In genomic region chr22:31347251-31348008, GRCh38 we compare ENCODE assay signal across 1 cellular context.
A peak's percentile ranks its signal among the peaks of the same experiment; 100 is the strongest.
TF ChIP-seq lines count a peak whose summit lies in the region.

No MANE protein-coding gene starts in this region.

TF ChIP-seq in HepG2, 621 proteins besides CTCF, POLR2A, EP300 and RAD21 (continued from another document and continues in another):
- TF ChIP-seq, protein P1, sequence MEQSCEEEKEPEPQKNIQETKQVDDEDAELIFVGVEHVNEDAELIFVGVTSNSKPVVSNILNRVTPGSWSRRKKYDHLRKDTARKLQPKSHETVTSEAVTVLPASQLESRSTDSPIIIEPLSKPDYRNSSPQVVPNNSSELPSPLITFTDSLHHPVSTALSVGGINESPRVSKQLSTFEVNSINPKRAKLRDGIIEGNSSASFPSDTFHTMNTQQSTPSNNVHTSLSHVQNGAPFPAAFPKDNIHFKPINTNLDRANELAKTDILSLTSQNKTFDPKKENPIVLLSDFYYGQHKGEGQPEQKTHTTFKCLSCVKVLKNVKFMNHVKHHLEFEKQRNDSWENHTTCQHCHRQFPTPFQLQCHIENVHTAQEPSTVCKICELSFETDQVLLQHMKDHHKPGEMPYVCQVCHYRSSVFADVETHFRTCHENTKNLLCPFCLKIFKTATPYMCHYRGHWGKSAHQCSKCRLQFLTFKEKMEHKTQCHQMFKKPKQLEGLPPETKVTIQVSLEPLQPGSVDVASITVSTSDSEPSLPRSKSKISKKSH (CRISPR knock-in tag; IDR thresholded peaks at IDR 0.05; ENCODE audit: borderline replicate concordance), result 0 out of 2 replicates have a peak, but pooled peaks have one; percentile 1
- TF ChIP-seq ADNP (CRISPR knock-in tag; IDR thresholded peaks at IDR 0.05), result no peak
- no peak for TF ChIP-seq HMG20A (CRISPR knock-in tag; IDR thresholded peaks at IDR 0.05; ENCODE audit: borderline replicate concordance)
- TF ChIP-seq ZNF572 (CRISPR knock-in tag; IDR thresholded peaks at IDR 0.05), result no peak
- TF ChIP-seq MED8 (CRISPR knock-in tag; IDR thresholded peaks at IDR 0.05; ENCODE audit: insufficient replicate concordance), result peak; percentile 22
- peak; percentile 62; the same call in 1 of the 2 replicates for TF ChIP-seq MYC (CRISPR knock-in tag; IDR thresholded peaks at IDR 0.05; ENCODE audit: borderline replicate concordance)
- peak; percentile 24 for TF ChIP-seq ASH2L (IDR thresholded peaks at IDR 0.05; ENCODE audit: insufficient read length, low read depth, low read length)
- no peak for TF ChIP-seq ZFP82 (CRISPR knock-in tag; IDR thresholded peaks at IDR 0.05; ENCODE audit: borderline replicate concordance)
- TF ChIP-seq HNRNPLL (IDR thresholded peaks at IDR 0.05; ENCODE audit: low read depth, low read length, poor library complexity, severe bottlenecking), result peak; percentile 45
- peak; percentile 62; the same call in 1 of the 2 replicates for TF ChIP-seq IRF9 (CRISPR knock-in tag; IDR thresholded peaks at IDR 0.05; ENCODE audit: borderline replicate concordance)
- TF ChIP-seq HOXA9 (CRISPR knock-in tag; IDR thresholded peaks at IDR 0.05; ENCODE audit: borderline replicate concordance), result peak; percentile 40; the same call in 1 of the 2 replicates
- no peak for TF ChIP-seq SIN3B (IDR thresholded peaks at IDR 0.05; ENCODE audit: low read length)
- peak; percentile 52; the same call in 1 of the 2 replicates for TF ChIP-seq MXD4 (CRISPR knock-in tag; IDR thresholded peaks at IDR 0.05)
- TF ChIP-seq SP5 (CRISPR knock-in tag; IDR thresholded peaks at IDR 0.05; ENCODE audit: borderline replicate concordance, low read depth), result peak; percentile 38; the same call in 1 of the 2 replicates
- no peak for TF ChIP-seq MTERF4 (CRISPR knock-in tag; IDR thresholded peaks at IDR 0.05)
- no peak for TF ChIP-seq ZNF264 (CRISPR knock-in tag; IDR thresholded peaks at IDR 0.05)
- no peak for TF ChIP-seq ZBTB37 (CRISPR knock-in tag; IDR thresholded peaks at IDR 0.05)
- TF ChIP-seq ELF3 (CRISPR knock-in tag; IDR thresholded peaks at IDR 0.05), result no peak
- no peak for TF ChIP-seq ZNF569 (CRISPR knock-in tag; IDR thresholded peaks at IDR 0.05; ENCODE audit: borderline replicate concordance)
- TF ChIP-seq ZNF33B (CRISPR knock-in tag; IDR thresholded peaks at IDR 0.05), result no peak
- TF ChIP-seq MEIS1 (CRISPR knock-in tag; IDR thresholded peaks at IDR 0.05; ENCODE audit: borderline replicate concordance), result no peak
- peak; percentile 38 for TF ChIP-seq RBM39 (IDR thresholded peaks at IDR 0.05; ENCODE audit: low read depth, low read length, poor library complexity, severe bottlenecking)
- TF ChIP-seq PHF20 (CRISPR knock-in tag; IDR thresholded peaks at IDR 0.05), result no peak
- TF ChIP-seq DNMT1 (CRISPR knock-in tag; IDR thresholded peaks at IDR 0.05), result no peak
- TF ChIP-seq MAFF (IDR thresholded peaks at IDR 0.05; ENCODE audit: low read depth, low read length), result no peak
- peak; percentile 32; the same call in 1 of the 2 replicates for TF ChIP-seq POGZ (CRISPR knock-in tag; IDR thresholded peaks at IDR 0.05)
- peak; percentile 5; the same call in 1 of the 2 replicates for TF ChIP-seq GATAD1 (CRISPR knock-in tag; IDR thresholded peaks at IDR 0.05)
- TF ChIP-seq RBAK (CRISPR knock-in tag; IDR thresholded peaks at IDR 0.05), result no peak
- TF ChIP-seq FOXO4 (CRISPR knock-in tag; conservative IDR thresholded peaks at IDR 0.05), result no peak
- peak; percentile 88 for TF ChIP-seq ZNF687 (CRISPR knock-in tag; IDR thresholded peaks at IDR 0.05)
- no peak for TF ChIP-seq ZNF597 (CRISPR knock-in tag; IDR thresholded peaks at IDR 0.05)
- TF ChIP-seq IRF2 (CRISPR knock-in tag; IDR thresholded peaks at IDR 0.05), result 0 out of 2 replicates have a peak, but pooled peaks have one; percentile 17
- TF ChIP-seq RXRA (CRISPR knock-in tag; IDR thresholded peaks at IDR 0.05), result 0 out of 2 replicates have a peak, but pooled peaks have one; percentile 16
- TF ChIP-seq, protein P2, sequence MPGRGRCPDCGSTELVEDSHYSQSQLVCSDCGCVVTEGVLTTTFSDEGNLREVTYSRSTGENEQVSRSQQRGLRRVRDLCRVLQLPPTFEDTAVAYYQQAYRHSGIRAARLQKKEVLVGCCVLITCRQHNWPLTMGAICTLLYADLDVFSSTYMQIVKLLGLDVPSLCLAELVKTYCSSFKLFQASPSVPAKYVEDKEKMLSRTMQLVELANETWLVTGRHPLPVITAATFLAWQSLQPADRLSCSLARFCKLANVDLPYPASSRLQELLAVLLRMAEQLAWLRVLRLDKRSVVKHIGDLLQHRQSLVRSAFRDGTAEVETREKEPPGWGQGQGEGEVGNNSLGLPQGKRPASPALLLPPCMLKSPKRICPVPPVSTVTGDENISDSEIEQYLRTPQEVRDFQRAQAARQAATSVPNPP (CRISPR knock-in tag; IDR thresholded peaks at IDR 0.05), result no peak
- no peak for TF ChIP-seq ZNF761 (CRISPR knock-in tag; conservative IDR thresholded peaks at IDR 0.05)
- TF ChIP-seq, protein P3, sequence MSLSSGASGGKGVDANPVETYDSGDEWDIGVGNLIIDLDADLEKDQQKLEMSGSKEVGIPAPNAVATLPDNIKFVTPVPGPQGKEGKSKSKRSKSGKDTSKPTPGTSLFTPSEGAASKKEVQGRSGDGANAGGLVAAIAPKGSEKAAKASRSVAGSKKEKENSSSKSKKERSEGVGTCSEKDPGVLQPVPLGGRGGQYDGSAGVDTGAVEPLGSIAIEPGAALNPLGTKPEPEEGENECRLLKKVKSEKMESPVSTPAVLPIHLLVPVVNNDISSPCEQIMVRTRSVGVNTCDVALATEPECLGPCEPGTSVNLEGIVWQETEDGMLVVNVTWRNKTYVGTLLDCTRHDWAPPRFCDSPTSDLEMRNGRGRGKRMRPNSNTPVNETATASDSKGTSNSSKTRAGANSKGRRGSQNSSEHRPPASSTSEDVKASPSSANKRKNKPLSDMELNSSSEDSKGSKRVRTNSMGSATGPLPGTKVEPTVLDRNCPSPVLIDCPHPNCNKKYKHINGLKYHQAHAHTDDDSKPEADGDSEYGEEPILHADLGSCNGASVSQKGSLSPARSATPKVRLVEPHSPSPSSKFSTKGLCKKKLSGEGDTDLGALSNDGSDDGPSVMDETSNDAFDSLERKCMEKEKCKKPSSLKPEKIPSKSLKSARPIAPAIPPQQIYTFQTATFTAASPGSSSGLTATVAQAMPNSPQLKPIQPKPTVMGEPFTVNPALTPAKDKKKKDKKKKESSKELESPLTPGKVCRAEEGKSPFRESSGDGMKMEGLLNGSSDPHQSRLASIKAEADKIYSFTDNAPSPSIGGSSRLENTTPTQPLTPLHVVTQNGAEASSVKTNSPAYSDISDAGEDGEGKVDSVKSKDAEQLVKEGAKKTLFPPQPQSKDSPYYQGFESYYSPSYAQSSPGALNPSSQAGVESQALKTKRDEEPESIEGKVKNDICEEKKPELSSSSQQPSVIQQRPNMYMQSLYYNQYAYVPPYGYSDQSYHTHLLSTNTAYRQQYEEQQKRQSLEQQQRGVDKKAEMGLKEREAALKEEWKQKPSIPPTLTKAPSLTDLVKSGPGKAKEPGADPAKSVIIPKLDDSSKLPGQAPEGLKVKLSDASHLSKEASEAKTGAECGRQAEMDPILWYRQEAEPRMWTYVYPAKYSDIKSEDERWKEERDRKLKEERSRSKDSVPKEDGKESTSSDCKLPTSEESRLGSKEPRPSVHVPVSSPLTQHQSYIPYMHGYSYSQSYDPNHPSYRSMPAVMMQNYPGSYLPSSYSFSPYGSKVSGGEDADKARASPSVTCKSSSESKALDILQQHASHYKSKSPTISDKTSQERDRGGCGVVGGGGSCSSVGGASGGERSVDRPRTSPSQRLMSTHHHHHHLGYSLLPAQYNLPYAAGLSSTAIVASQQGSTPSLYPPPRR (CRISPR knock-in tag; IDR thresholded peaks at IDR 0.05; ENCODE audit: borderline replicate concordance), result 0 out of 2 replicates have a peak, but pooled peaks have one; percentile 14
- peak; percentile 62; the same call in 1 of the 2 replicates for TF ChIP-seq PHF8 (CRISPR knock-in tag; IDR thresholded peaks at IDR 0.05)
- peak; percentile 46; the same call in 1 of the 2 replicates for TF ChIP-seq ZNF598 (CRISPR knock-in tag; IDR thresholded peaks at IDR 0.05; ENCODE audit: borderline replicate concordance)
- no peak for TF ChIP-seq ELF4 (CRISPR knock-in tag; IDR thresholded peaks at IDR 0.05; ENCODE audit: borderline replicate concordance)
- TF ChIP-seq SNAPC2 (CRISPR knock-in tag; IDR thresholded peaks at IDR 0.05), result peak; percentile 93
- TF ChIP-seq ZNF570 (CRISPR knock-in tag; IDR thresholded peaks at IDR 0.05; ENCODE audit: borderline replicate concordance), result no peak
- no peak for TF ChIP-seq ZNF101 (CRISPR knock-in tag; IDR thresholded peaks at IDR 0.05; ENCODE audit: borderline replicate concordance, low read depth)
- TF ChIP-seq LCORL (IDR thresholded peaks at IDR 0.05), result no peak
- 0 out of 2 replicates have a peak, but pooled peaks have one; percentile 2 for TF ChIP-seq LCORL (CRISPR knock-in tag; IDR thresholded peaks at IDR 0.05)
- no peak for TF ChIP-seq TCF12 (IDR thresholded peaks at IDR 0.05)
- TF ChIP-seq TCF12 (CRISPR knock-in tag; IDR thresholded peaks at IDR 0.05), result no peak
- no peak for TF ChIP-seq NR3C1 (CRISPR knock-in tag; IDR thresholded peaks at IDR 0.05)
- peak; percentile 51 for TF ChIP-seq KDM2A (CRISPR knock-in tag; IDR thresholded peaks at IDR 0.05; ENCODE audit: borderline replicate concordance, low read depth)
- TF ChIP-seq CENPT (CRISPR knock-in tag; IDR thresholded peaks at IDR 0.05; ENCODE audit: low read depth), result 0 out of 2 replicates have a peak, but pooled peaks have one; percentile 14
- no peak for TF ChIP-seq ZNF331 (CRISPR knock-in tag; IDR thresholded peaks at IDR 0.05)
- peak; percentile 32; the same call in 1 of the 2 replicates for TF ChIP-seq SMAD9 (CRISPR knock-in tag; IDR thresholded peaks at IDR 0.05)
- TF ChIP-seq ZNF232 (CRISPR knock-in tag; IDR thresholded peaks at IDR 0.05; ENCODE audit: borderline replicate concordance), result no peak
